Comparison of ENCODE assay signal across 8 cellular contexts in genomic region chr3:101676765-101677435, GRCh38. TPM values are rescaled to one million over a fixed set of nuclear protein-coding genes. Genes with fewer than 3 reads are reported as not detected.
DNase-seq lines count a peak whose midpoint lies in the region; ATAC-seq and TF ChIP-seq lines count a peak whose summit lies in the region.

ZBTB11 (minus strand) TSS chr3:101677132; CDS start chr3:101676914, 218 bp downstream.

- TF ChIP-seq POLR2A in GM18526 (IDR thresholded peaks at IDR 0.05; ENCODE audit: extremely low read depth, insufficient read length) (peak; percentile 60), breast epithelium (IDR thresholded peaks at IDR 0.05) (peak; percentile 91)

- H3K36me3 ChIP-seq in breast epithelium, result no peaks in the 10 kb centered on the region

- no peaks in the 10 kb centered on the region for H3K27me3 ChIP-seq in breast epithelium

- H3K4me1 ChIP-seq in breast epithelium, result peaks cover 6 to 11% of the 10 kb centered on the region in 2 donors

- peak within 1 kb of the TSS; percentile 96 to 99 for H3K27ac ChIP-seq in breast epithelium

- H3K9me3 ChIP-seq in breast epithelium, result no peaks in the 10 kb centered on the region

- intact Hi-C loops in breast epithelium (cut with DNase I; ENCODE audit: low total_unique reads), result no loop called here

- peak within 1 kb of the TSS; percentile 85 to 100 (median 99) for H3K4me3 ChIP-seq in breast epithelium

- TF ChIP-seq CTCF in breast epithelium (IDR thresholded peaks at IDR 0.05), result peak in 2 of 3 donors; percentile 46 to 58

- peak; percentile 70 for ATAC-seq in HG03064 (IDR thresholded peaks at IDR 0.05; ENCODE audit: low read depth, unreplicated experiment)

- DNase-seq in T-helper 1 cell (peak; percentile 97 to 100 (median 99)), breast epithelium (ENCODE audit: low spot score in 2 of 2) (peak; percentile 99 to 100), inferior parietal cortex (ENCODE audit: extremely low spot score) (peak; percentile 100), T1000 (lab: John Stamatoyannopoulos, UW) (no peak), SIG-M5 treated with dmso at 0.1 percent for 504 hours (lab: John Stamatoyannopoulos, UW; ENCODE audit: unreplicated experiment) (no peak)
- peak; percentile 98 to 99 for DNase-seq in stimulated activated CD4-positive, alpha-beta T cell treated with anti-CD3 and anti-CD28 coated beads, Interleukin-15, amount 100 ng/mL, for 1 hour (ENCODE audit: low read depth in 1 of 2, low spot score in 1 of 2)

RNA-seq across cellular contexts. Expression of gene ZBTB11, which starts in this region (rescaled TPM):
- 10 to 100 TPM; 23.4 to 38.2 (median 25.9) TPM for total RNA-seq in breast epithelium

Comparison
In these comparisons a context has a peak if more than half of its experiments do, and no peak if none do; other contexts are left out.
1. DNase-seq: peak in T-helper 1 cell (5 of 5), breast epithelium (2 of 2), inferior parietal cortex (single experiment) and stimulated activated CD4-positive, alpha-beta T cell treated with anti-CD3 and anti-CD28 coated beads, Interleukin-15, amount 100 ng/mL, for 1 hour (2 of 2); none in T1000 (single experiment) and SIG-M5 treated with dmso at 0.1 percent for 504 hours (single experiment).